Comparison of ENCODE assay signal across 8 cellular contexts in genomic region chr11:7657306-7658025, GRCh38.
DNase-seq lines count a peak whose midpoint lies in the region; ATAC-seq and TF ChIP-seq lines count a peak whose summit lies in the region.

No MANE protein-coding gene starts in this region.

- peak; percentile 79 for TF ChIP-seq CTCF in epithelial cell of esophagus (IDR thresholded peaks at IDR 0.05; ENCODE audit: insufficient read depth, low read depth, low read length, missing control alignments)

- no peaks in the 10 kb centered on the region for H3K27me3 Mint-ChIP-seq in stimulated activated memory B cell treated with anti-CD40 and anti-IgM and Interleukin-4, amounts not matched to agents 10 μg/mL and 1 μg/mL and 100 μg/mL, for 72 hours

- peaks cover 52% of the 10 kb centered on the region for H3K36me3 Mint-ChIP-seq in stimulated activated memory B cell treated with anti-CD40 and anti-IgM and Interleukin-4, amounts not matched to agents 10 μg/mL and 1 μg/mL and 100 μg/mL, for 72 hours

- H3K9me3 Mint-ChIP-seq in stimulated activated memory B cell treated with anti-CD40 and anti-IgM and Interleukin-4, amounts not matched to agents 10 μg/mL and 1 μg/mL and 100 μg/mL, for 72 hours = peaks cover 4% of the 10 kb centered on the region

- no peak overlapping the region for H3K4me3 Mint-ChIP-seq in stimulated activated memory B cell treated with anti-CD40 and anti-IgM and Interleukin-4, amounts not matched to agents 10 μg/mL and 1 μg/mL and 100 μg/mL, for 72 hours

- no peaks in the 10 kb centered on the region for H3K4me1 Mint-ChIP-seq in stimulated activated memory B cell treated with anti-CD40 and anti-IgM and Interleukin-4, amounts not matched to agents 10 μg/mL and 1 μg/mL and 100 μg/mL, for 72 hours

- DNase-seq in DMS153 (lab: John Stamatoyannopoulos, UW) (peak; percentile 30), RPMI8226 (peak; percentile 3), epithelial cell of esophagus (ENCODE audit: low read depth) (peak; percentile 84), midbrain (lab: John Stamatoyannopoulos, UW) (peak; percentile 79), NCI-H2029 treated with DMSO at 0.1 percent for 48 hours (lab: John Stamatoyannopoulos, UW) (no peak), NCI-H146 (lab: John Stamatoyannopoulos, UW) (no peak)

- peak; percentile 62 for ATAC-seq in HG03354 (IDR thresholded peaks at IDR 0.05; ENCODE audit: poor library complexity, severe bottlenecking, unreplicated experiment)
- no peak for ATAC-seq in stimulated activated memory B cell treated with anti-CD40 and anti-IgM and Interleukin-4, amounts not matched to agents 10 μg/mL and 1 μg/mL and 100 μg/mL, for 72 hours

- no peak overlapping the region for H3K4me3 ChIP-seq in epithelial cell of esophagus (ENCODE audit: low read length)

- no peak overlapping the region for H3K27ac Mint-ChIP-seq in stimulated activated memory B cell treated with anti-CD40 and anti-IgM and Interleukin-4, amounts not matched to agents 10 μg/mL and 1 μg/mL and 100 μg/mL, for 72 hours

Comparison
In these comparisons a context has a peak if more than half of its experiments do, and no peak if none do; other contexts are left out.
1. DNase-seq: peak in DMS153 (single experiment), RPMI8226 (single experiment), epithelial cell of esophagus (single experiment) and midbrain (single experiment); none in NCI-H2029 treated with DMSO at 0.1 percent for 48 hours (single experiment) and NCI-H146 (single experiment).